9 cellular contexts compared by ENCODE assay signal in the genomic region with DNA sequence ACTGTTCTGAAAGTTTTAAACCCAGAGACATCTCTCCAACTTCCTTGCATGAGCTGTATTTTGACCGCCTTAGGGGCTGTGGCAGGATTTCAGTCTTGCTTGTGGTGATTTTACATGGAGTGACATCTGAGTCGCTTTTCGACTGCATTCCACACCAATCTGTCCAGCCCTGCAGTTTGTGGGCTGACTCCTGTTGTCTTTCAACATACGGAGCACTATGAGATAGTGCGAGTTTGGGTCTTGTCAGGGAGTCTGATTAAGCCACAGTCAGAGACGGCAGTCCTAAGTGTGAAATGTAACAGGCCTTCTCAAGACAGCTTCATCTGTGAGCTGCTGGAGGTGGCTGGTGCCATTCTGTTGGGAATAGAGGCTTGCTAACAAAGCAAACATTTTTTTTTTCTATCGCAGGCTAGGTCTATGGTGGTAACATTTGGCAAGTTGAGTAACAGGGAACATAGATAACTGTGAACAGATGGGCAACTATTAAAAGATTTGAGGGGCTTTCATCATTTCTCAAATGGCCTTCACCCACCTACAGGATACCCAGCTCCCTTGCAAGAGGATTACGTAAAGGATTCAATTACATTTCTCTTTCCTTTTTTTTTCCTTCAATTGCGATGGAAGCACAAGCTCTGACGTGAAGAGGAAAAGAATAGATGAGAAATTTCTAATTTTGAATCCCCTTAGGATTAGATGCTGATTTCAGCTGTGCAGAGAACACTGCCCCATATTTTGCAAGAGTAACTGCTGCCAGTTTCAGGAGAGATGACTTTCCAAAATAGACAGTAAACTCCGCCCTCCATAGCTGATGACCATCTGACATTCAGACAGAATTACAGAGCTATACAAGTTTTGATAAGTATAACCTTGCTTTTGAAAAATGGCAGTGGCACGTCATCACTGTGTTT. TPM values are rescaled to one million over a fixed set of nuclear protein-coding genes. Genes with fewer than 3 reads are reported as not detected.
A peak's percentile ranks its signal among the peaks of the same experiment; 100 is the strongest.
DNase-seq lines count a peak whose midpoint lies in the region; ATAC-seq and TF ChIP-seq lines count a peak whose summit lies in the region.
"Had no signal": no experiment of that assay in that cellular context is flagged by ENCODE, and none has a peak within 500 bp of the region (broad histone marks: within the 10 kb centered on the region; RNA-seq: fewer than 3 reads in every experiment).

No MANE protein-coding gene starts in this region.

- no peak overlapping the region for H3K27ac Mint-ChIP-seq in activated naive CD4-positive, alpha-beta T cell treated with anti-CD3 and anti-CD28 coated beads, Interleukin-2, amount 10 ng/mL, durations not matched to agents 7 days and 5 days
- H3K27ac Mint-ChIP-seq: activated T-helper 17 cell treated with anti-CD3 and anti-CD28 coated beads, Interleukin-2, amount 50 U/mL, for 72 hours had no signal

- H3K4me2 ChIP-seq in PC-9: peak overlapping the region; percentile 21

- peaks cover 23% of the 10 kb centered on the region; the same call in 1 of the 2 replicates for H3K4me1 ChIP-seq in PC-9 (replicated peaks; ENCODE audit: insufficient read depth)
- peaks cover 75% of the 10 kb centered on the region for H3K4me1 ChIP-seq in psoas muscle
- peaks cover 1% of the 10 kb centered on the region for H3K4me1 ChIP-seq in ovary (ENCODE audit: insufficient read depth)

- no peaks in the 10 kb centered on the region for H3K36me3 Mint-ChIP-seq in activated naive CD4-positive, alpha-beta T cell treated with anti-CD3 and anti-CD28 coated beads, Interleukin-2, amount 10 ng/mL, durations not matched to agents 7 days and 5 days

- H3K9me2 ChIP-seq in PC-9 (ENCODE audit: insufficient read depth): no peaks in the 10 kb centered on the region

- H3K4me3 ChIP-seq in PC-9 (no peak overlapping the region), fibroblast of mammary gland (ENCODE audit: control insufficient read depth, low read depth, low read length) (no peak overlapping the region), psoas muscle (peak overlapping the region; percentile 46), ovary (no peak overlapping the region)

- TF ChIP-seq EP300 in ovary (IDR thresholded peaks at IDR 0.05): no peak

- no peak overlapping the region for H2AFZ ChIP-seq in PC-9

- H4K20me1 ChIP-seq in PC-9 (ENCODE audit: insufficient read depth): no peaks in the 10 kb centered on the region

- ATAC-seq in psoas muscle (peak; percentile 88 to 89 (median 88)), GM21576 (IDR thresholded peaks at IDR 0.05; ENCODE audit: unreplicated experiment) (no peak)
- ATAC-seq: activated T-helper 17 cell treated with anti-CD3 and anti-CD28 coated beads, Interleukin-2, amount 50 U/mL, for 72 hours had no signal

- H3F3A ChIP-seq in PC-9 (ENCODE audit: insufficient read depth, low read depth): peaks cover 13% of the 10 kb centered on the region; the same call in 1 of the 2 replicates

- TF ChIP-seq CTCF in PC-9 (conservative IDR thresholded peaks at IDR 0.05) (no peak), fibroblast of mammary gland (conservative IDR thresholded peaks at IDR 0.05; ENCODE audit: control insufficient read depth, insufficient read depth, low read depth, low read length) (no peak), psoas muscle (IDR thresholded peaks at IDR 0.05) (no peak), ovary (IDR thresholded peaks at IDR 0.05) (no peak)

- H3K27me3 ChIP-seq in PC-9 (ENCODE audit: insufficient read depth, low read depth): no peaks in the 10 kb centered on the region
- H3K27me3 ChIP-seq in psoas muscle (ENCODE audit: insufficient read depth in 3 of 3, low read length in 2 of 3): no peaks in the 10 kb centered on the region
- no peaks in the 10 kb centered on the region for H3K27me3 ChIP-seq in ovary

- WGBS in psoas muscle, 3 donors: 18 to 28% (median 19%) methylated on average over 12 of the region's 12 CpGs
- WGBS in ovary, 3 donors: 40 to 45% (median 42%) methylated on average over 12 of the region's 12 CpGs

- POLR2A ChIA-PET in PC-9 (lab: Charles Lee; ENCODE audit: unreplicated experiment): interaction anchor here (0.6 to 1.1 kb wide), 6 partner anchors 9 to 1287 kb away, joined by 3 to 22 read pairs (median 3); a partner anchor contains a TSS

- H3K9me3 ChIP-seq in PC-9 (ENCODE audit: insufficient read depth, low read depth) (no peaks in the 10 kb centered on the region), psoas muscle (no peaks in the 10 kb centered on the region), ovary (no peaks in the 10 kb centered on the region)

- H3K4me1 Mint-ChIP-seq in activated naive CD4-positive, alpha-beta T cell treated with anti-CD3 and anti-CD28 coated beads, Interleukin-2, amount 10 ng/mL, durations not matched to agents 7 days and 5 days: no peaks in the 10 kb centered on the region
- H3K4me1 Mint-ChIP-seq: activated T-helper 17 cell treated with anti-CD3 and anti-CD28 coated beads, Interleukin-2, amount 50 U/mL, for 72 hours had no signal

- intact Hi-C loops in PC-9 (cut with micrococcal nuclease; ENCODE audit: unreplicated experiment) (loop anchor here (1.0 to 10.0 kb wide), 2 partner anchors 25 to 166 kb away; a partner anchor contains a TSS), psoas muscle (cut with DNase I) (loop anchor here in 1 of 2 donors (5.0 kb wide), 1 partner anchor 126 kb away; no protein-coding TSS in a partner anchor), ovary (cut with DNase I) (no loop called here)

- no peaks in the 10 kb centered on the region for H3K9me3 Mint-ChIP-seq in activated naive CD4-positive, alpha-beta T cell treated with anti-CD3 and anti-CD28 coated beads, Interleukin-2, amount 10 ng/mL, durations not matched to agents 7 days and 5 days
- H3K9me3 Mint-ChIP-seq: activated T-helper 17 cell treated with anti-CD3 and anti-CD28 coated beads, Interleukin-2, amount 50 U/mL, for 72 hours had no signal

- CTCF ChIA-PET in PC-9 (lab: Charles Lee): interaction anchor here (0.6 kb wide), 1 partner anchor 26 kb away, joined by 16 read pairs; no protein-coding TSS in a partner anchor
- CTCF ChIA-PET in activated naive CD4-positive, alpha-beta T cell treated with anti-CD3 and anti-CD28 coated beads, Interleukin-2, amount 10 ng/mL, durations not matched to agents 7 days and 5 days (lab: Charles Lee): no interaction called here

- no peak for TF ChIP-seq POLR2A in ovary (IDR thresholded peaks at IDR 0.05)

- H3K4me3 Mint-ChIP-seq in activated naive CD4-positive, alpha-beta T cell treated with anti-CD3 and anti-CD28 coated beads, Interleukin-2, amount 10 ng/mL, durations not matched to agents 7 days and 5 days: no peak overlapping the region
- H3K4me3 Mint-ChIP-seq: activated T-helper 17 cell treated with anti-CD3 and anti-CD28 coated beads, Interleukin-2, amount 50 U/mL, for 72 hours had no signal

- DNase-seq in Daoy (ENCODE audit: low read depth) (peak; percentile 68), PC-9 (peak; percentile 44 to 62), fibroblast of mammary gland (ENCODE audit: low read depth) (peak; percentile 67), psoas muscle (peak in 1 of 2 donors; percentile 55), ovary (no peak)
- DNase-seq in activated naive CD4-positive, alpha-beta T cell treated with anti-CD3 and anti-CD28 coated beads, Interleukin-2, amount 10 ng/mL, durations not matched to agents 7 days and 5 days: no peak
- no peak for DNase-seq in stimulated activated CD4-positive, alpha-beta T cell treated with anti-CD3 and anti-CD28 coated beads, Interleukin-4, amount 100 ng/mL, for 24 hours

- BruUV-seq in PC-9 (replicated peaks; lab: Mats Ljungman, UMichigan): TSS peak; percentile 75

- H3K36me3 ChIP-seq in PC-9 (ENCODE audit: low read depth) (no peaks in the 10 kb centered on the region), psoas muscle (ENCODE audit: insufficient read depth in 1 of 2, low read depth in 1 of 2) (peaks cover 0 to 24% of the 10 kb centered on the region in 2 donors), ovary (no peaks in the 10 kb centered on the region)

- H3K27ac ChIP-seq in PC-9 (peak overlapping the region; percentile 67), psoas muscle (peak overlapping the region; percentile 96), ovary (no peak overlapping the region)

- peaks cover 33% of the 10 kb centered on the region; the same call in 1 of the 2 replicates for H3K79me2 ChIP-seq in PC-9 (ENCODE audit: low read depth)

- peaks cover 3% of the 10 kb centered on the region for H3K27me3 Mint-ChIP-seq in activated naive CD4-positive, alpha-beta T cell treated with anti-CD3 and anti-CD28 coated beads, Interleukin-2, amount 10 ng/mL, durations not matched to agents 7 days and 5 days

RNA-seq across cellular contexts. Expression of a gene that starts 25.1 kb away (rescaled TPM):
- 16.1 and 16.4 TPM in 2 replicates for total RNA-seq in Daoy (2014; rRNA removed; shearing (Covaris generic))
- total RNA-seq in PC-9 (2021) (10.0 and 12.0 TPM in 2 replicates), psoas muscle (100 to 1,000 TPM; 344 to 452 (median 385) TPM), ovary (10 to 100 TPM in 1 of 7 donors, 1 to 10 TPM in 6; 2.0 to 16.6 (median 4.5) TPM)
- polyA plus RNA-seq in psoas muscle (100 to 1,000 TPM; 176 to 211 (median 202) TPM), ovary (10 to 100 TPM in 1 of 2 donors, 1 to 10 TPM in 1; 5.0 to 21.7 TPM)
- total RNA-seq: activated T-helper 17 cell treated with anti-CD3 and anti-CD28 coated beads, Interleukin-2, amount 50 U/mL, for 72 hours had no signal

Comparison
In these comparisons a context has a peak if more than half of its experiments do, and no peak if none do; other contexts are left out.
1. DNase-seq: peak in Daoy (single experiment), PC-9 (2 of 2) and fibroblast of mammary gland (single experiment); none in activated naive CD4-positive, alpha-beta T cell treated with anti-CD3 and anti-CD28 coated beads, Interleukin-2, amount 10 ng/mL, durations not matched to agents 7 days and 5 days (single experiment), stimulated activated CD4-positive, alpha-beta T cell treated with anti-CD3 and anti-CD28 coated beads, Interleukin-4, amount 100 ng/mL, for 24 hours (single experiment) and ovary (0 of 5).
2. H3K27ac ChIP-seq: peak in PC-9 (single experiment) and psoas muscle (single experiment); none in ovary (0 of 2).
3. RNA of a gene that starts 25.1 kb away (total RNA-seq): 344 to 452 TPM in psoas muscle; 16.1 to 16.4 TPM in Daoy, 10.0 to 12.0 TPM in PC-9 and 2.0 to 16.6 TPM in ovary; every median in the first group is over 10 times any median in the second.